Comparison of ENCODE assay signal across 1 cellular context in genomic region chr7:140230862-140231778, GRCh38.
TF ChIP-seq lines count a peak whose summit lies in the region.

No MANE protein-coding gene starts in this region.

TF ChIP-seq in HepG2, 621 proteins besides CTCF, POLR2A, EP300 and RAD21 (continued from another document and continues in another):
- TF ChIP-seq MBNL3 (CRISPR knock-in tag; conservative IDR thresholded peaks at IDR 0.05): no peak
- TF ChIP-seq ZNF513 (CRISPR knock-in tag; conservative IDR thresholded peaks at IDR 0.05): no peak
- TF ChIP-seq ZNF629 (CRISPR knock-in tag; conservative IDR thresholded peaks at IDR 0.05): 0 out of 2 replicates have a peak, but pooled peaks have one; percentile 4
- no peak for TF ChIP-seq ZSCAN25 (CRISPR knock-in tag; IDR thresholded peaks at IDR 0.05)
- TF ChIP-seq FOXP4 (CRISPR knock-in tag; IDR thresholded peaks at IDR 0.05): no peak; the same call in 1 of the 2 replicates
- no peak for TF ChIP-seq NFKBIZ (CRISPR knock-in tag; IDR thresholded peaks at IDR 0.05)
- TF ChIP-seq ZNF124 (CRISPR knock-in tag; IDR thresholded peaks at IDR 0.05): peak; percentile 33; the same call in 1 of the 2 replicates
- peak; percentile 55 for TF ChIP-seq UBTF (CRISPR knock-in tag; IDR thresholded peaks at IDR 0.05)
- TF ChIP-seq ZBTB38 (CRISPR knock-in tag; IDR thresholded peaks at IDR 0.05): peak; percentile 66; the same call in 1 of the 2 replicates
- no peak for TF ChIP-seq SYNCRIP (IDR thresholded peaks at IDR 0.05; ENCODE audit: insufficient read depth, low read depth, low read length)
- TF ChIP-seq ZNF333 (CRISPR knock-in tag; IDR thresholded peaks at IDR 0.05; ENCODE audit: borderline replicate concordance): no peak
- TF ChIP-seq SRSF4 (IDR thresholded peaks at IDR 0.05; ENCODE audit: low read depth, low read length, poor library complexity, severe bottlenecking): no peak
- TF ChIP-seq ZNF501 (CRISPR knock-in tag; IDR thresholded peaks at IDR 0.05): peak; percentile 74
- peak; percentile 48; the same call in 1 of the 2 replicates for TF ChIP-seq YEATS2 (CRISPR knock-in tag; IDR thresholded peaks at IDR 0.05; ENCODE audit: borderline replicate concordance)
- TF ChIP-seq CCDC6 (CRISPR knock-in tag; IDR thresholded peaks at IDR 0.05): no peak
- TF ChIP-seq ZNF557 (CRISPR knock-in tag; IDR thresholded peaks at IDR 0.05): no peak
- TF ChIP-seq GATA4 (IDR thresholded peaks at IDR 0.05; ENCODE audit: borderline replicate concordance, low read depth): no peak
- TF ChIP-seq ZMAT3 (CRISPR knock-in tag; conservative IDR thresholded peaks at IDR 0.05): peak; percentile 71; the same call in 1 of the 2 replicates
- no peak for TF ChIP-seq ZNF674 (CRISPR knock-in tag; IDR thresholded peaks at IDR 0.05; ENCODE audit: low read depth)
- no peak; the same call in 1 of the 2 replicates for TF ChIP-seq HNF4A (CRISPR knock-in tag; IDR thresholded peaks at IDR 0.05)
- no peak for TF ChIP-seq MTF2 (CRISPR knock-in tag; IDR thresholded peaks at IDR 0.05; ENCODE audit: borderline replicate concordance)
- no peak for TF ChIP-seq MAFG (CRISPR knock-in tag; IDR thresholded peaks at IDR 0.05)
- peak; percentile 17; the same call in 1 of the 2 replicates for TF ChIP-seq ZNF747 (CRISPR knock-in tag; IDR thresholded peaks at IDR 0.05; ENCODE audit: borderline replicate concordance)
- no peak for TF ChIP-seq REXO4 (CRISPR knock-in tag; IDR thresholded peaks at IDR 0.05; ENCODE audit: borderline replicate concordance)
- TF ChIP-seq MEIS2 (CRISPR knock-in tag; IDR thresholded peaks at IDR 0.05): no peak; the same call in 1 of the 2 replicates
- 0 out of 2 replicates have a peak, but pooled peaks have one; percentile 4 for TF ChIP-seq PRMT3 (CRISPR knock-in tag; IDR thresholded peaks at IDR 0.05; ENCODE audit: borderline replicate concordance, low read depth)
- TF ChIP-seq, protein P1, sequence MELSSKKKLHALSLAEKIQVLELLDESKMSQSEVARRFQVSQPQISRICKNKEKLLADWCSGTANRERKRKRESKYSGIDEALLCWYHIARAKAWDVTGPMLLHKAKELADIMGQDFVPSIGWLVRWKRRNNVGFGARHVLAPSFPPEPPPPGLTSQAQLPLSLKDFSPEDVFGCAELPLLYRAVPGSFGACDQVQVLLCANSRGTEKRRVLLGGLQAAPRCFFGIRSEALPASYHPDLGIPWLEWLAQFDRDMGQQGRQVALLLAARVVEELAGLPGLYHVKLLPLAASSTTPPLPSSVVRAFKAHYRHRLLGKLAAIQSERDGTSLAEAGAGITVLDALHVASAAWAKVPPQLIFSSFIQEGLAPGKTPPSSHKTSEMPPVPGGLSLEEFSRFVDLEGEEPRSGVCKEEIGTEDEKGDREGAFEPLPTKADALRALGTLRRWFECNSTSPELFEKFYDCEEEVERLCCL (CRISPR knock-in tag; IDR thresholded peaks at IDR 0.05; ENCODE audit: borderline replicate concordance): no peak; the same call in 1 of the 2 replicates
- TF ChIP-seq PITX1 (CRISPR knock-in tag; IDR thresholded peaks at IDR 0.05): peak; percentile 87
- TF ChIP-seq KLF12 (CRISPR knock-in tag; IDR thresholded peaks at IDR 0.05; ENCODE audit: borderline replicate concordance): no peak
- no peak for TF ChIP-seq HES4 (CRISPR knock-in tag; IDR thresholded peaks at IDR 0.05; ENCODE audit: borderline replicate concordance)
- no peak for TF ChIP-seq NFRKB (IDR thresholded peaks at IDR 0.05)
- TF ChIP-seq ZNF660 (CRISPR knock-in tag; IDR thresholded peaks at IDR 0.05; ENCODE audit: borderline replicate concordance, low read depth): no peak
- peak; percentile 26; the same call in 1 of the 2 replicates for TF ChIP-seq REPIN1 (CRISPR knock-in tag; IDR thresholded peaks at IDR 0.05; ENCODE audit: borderline replicate concordance, low read depth)
- TF ChIP-seq TRIM24 (CRISPR knock-in tag; IDR thresholded peaks at IDR 0.05): no peak
- TF ChIP-seq ZNF234 (CRISPR knock-in tag; conservative IDR thresholded peaks at IDR 0.05): 0 out of 2 replicates have a peak, but pooled peaks have one; percentile 56
- peak; percentile 22; the same call in 1 of the 2 replicates for TF ChIP-seq NR2C2 (CRISPR knock-in tag; IDR thresholded peaks at IDR 0.05; ENCODE audit: borderline replicate concordance)
- TF ChIP-seq NCOA5 (CRISPR knock-in tag; IDR thresholded peaks at IDR 0.05): no peak
- TF ChIP-seq CREM (IDR thresholded peaks at IDR 0.05): peak; percentile 52; the same call in 1 of the 2 replicates
- TF ChIP-seq CREM (CRISPR knock-in tag; IDR thresholded peaks at IDR 0.05): no peak
- no peak for TF ChIP-seq ZSCAN20 (CRISPR knock-in tag; IDR thresholded peaks at IDR 0.05; ENCODE audit: borderline replicate concordance)
- 0 out of 2 replicates have a peak, but pooled peaks have one; percentile 76 for TF ChIP-seq ZNF572 (CRISPR knock-in tag; IDR thresholded peaks at IDR 0.05)
- TF ChIP-seq CREBL2 (CRISPR knock-in tag; IDR thresholded peaks at IDR 0.05; ENCODE audit: borderline replicate concordance): no peak
- TF ChIP-seq, protein P2, sequence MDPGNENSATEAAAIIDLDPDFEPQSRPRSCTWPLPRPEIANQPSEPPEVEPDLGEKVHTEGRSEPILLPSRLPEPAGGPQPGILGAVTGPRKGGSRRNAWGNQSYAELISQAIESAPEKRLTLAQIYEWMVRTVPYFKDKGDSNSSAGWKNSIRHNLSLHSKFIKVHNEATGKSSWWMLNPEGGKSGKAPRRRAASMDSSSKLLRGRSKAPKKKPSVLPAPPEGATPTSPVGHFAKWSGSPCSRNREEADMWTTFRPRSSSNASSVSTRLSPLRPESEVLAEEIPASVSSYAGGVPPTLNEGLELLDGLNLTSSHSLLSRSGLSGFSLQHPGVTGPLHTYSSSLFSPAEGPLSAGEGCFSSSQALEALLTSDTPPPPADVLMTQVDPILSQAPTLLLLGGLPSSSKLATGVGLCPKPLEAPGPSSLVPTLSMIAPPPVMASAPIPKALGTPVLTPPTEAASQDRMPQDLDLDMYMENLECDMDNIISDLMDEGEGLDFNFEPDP (CRISPR knock-in tag; conservative IDR thresholded peaks at IDR 0.05): peak; percentile 97
- 0 out of 2 replicates have a peak, but pooled peaks have one; percentile 11 for TF ChIP-seq ZNF7 (CRISPR knock-in tag; IDR thresholded peaks at IDR 0.05)
- TF ChIP-seq, protein P3, sequence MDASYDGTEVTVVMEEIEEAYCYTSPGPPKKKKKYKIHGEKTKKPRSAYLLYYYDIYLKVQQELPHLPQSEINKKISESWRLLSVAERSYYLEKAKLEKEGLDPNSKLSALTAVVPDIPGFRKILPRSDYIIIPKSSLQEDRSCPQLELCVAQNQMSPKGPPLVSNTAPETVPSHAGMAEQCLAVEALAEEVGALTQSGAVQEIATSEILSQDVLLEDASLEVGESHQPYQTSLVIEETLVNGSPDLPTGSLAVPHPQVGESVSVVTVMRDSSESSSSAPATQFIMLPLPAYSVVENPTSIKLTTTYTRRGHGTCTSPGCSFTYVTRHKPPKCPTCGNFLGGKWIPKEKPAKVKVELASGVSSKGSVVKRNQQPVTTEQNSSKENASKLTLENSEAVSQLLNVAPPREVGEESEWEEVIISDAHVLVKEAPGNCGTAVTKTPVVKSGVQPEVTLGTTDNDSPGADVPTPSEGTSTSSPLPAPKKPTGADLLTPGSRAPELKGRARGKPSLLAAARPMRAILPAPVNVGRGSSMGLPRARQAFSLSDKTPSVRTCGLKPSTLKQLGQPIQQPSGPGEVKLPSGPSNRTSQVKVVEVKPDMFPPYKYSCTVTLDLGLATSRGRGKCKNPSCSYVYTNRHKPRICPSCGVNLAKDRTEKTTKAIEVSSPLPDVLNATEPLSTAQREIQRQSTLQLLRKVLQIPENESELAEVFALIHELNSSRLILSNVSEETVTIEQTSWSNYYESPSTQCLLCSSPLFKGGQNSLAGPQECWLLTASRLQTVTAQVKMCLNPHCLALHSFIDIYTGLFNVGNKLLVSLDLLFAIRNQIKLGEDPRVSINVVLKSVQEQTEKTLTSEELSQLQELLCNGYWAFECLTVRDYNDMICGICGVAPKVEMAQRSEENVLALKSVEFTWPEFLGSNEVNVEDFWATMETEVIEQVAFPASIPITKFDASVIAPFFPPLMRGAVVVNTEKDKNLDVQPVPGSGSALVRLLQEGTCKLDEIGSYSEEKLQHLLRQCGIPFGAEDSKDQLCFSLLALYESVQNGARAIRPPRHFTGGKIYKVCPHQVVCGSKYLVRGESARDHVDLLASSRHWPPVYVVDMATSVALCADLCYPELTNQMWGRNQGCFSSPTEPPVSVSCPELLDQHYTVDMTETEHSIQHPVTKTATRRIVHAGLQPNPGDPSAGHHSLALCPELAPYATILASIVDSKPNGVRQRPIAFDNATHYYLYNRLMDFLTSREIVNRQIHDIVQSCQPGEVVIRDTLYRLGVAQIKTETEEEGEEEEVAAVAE (CRISPR knock-in tag; IDR thresholded peaks at IDR 0.05; ENCODE audit: borderline replicate concordance): 0 out of 2 replicates have a peak, but pooled peaks have one; percentile 12
- TF ChIP-seq ZNF652 (CRISPR knock-in tag; IDR thresholded peaks at IDR 0.05; ENCODE audit: borderline replicate concordance, low read depth): no peak
- TF ChIP-seq U2AF1 (optimal IDR thresholded peaks at IDR 0.05; ENCODE audit: low read depth, low read length): peak; percentile 63
- no peak for TF ChIP-seq BORCS8-MEF2B (CRISPR knock-in tag; IDR thresholded peaks at IDR 0.05)
- no peak for TF ChIP-seq SMC3 (IDR thresholded peaks at IDR 0.05; ENCODE audit: low read length)
- peak; percentile 88 for TF ChIP-seq NFYB (CRISPR knock-in tag; IDR thresholded peaks at IDR 0.05)
- TF ChIP-seq, protein P4, sequence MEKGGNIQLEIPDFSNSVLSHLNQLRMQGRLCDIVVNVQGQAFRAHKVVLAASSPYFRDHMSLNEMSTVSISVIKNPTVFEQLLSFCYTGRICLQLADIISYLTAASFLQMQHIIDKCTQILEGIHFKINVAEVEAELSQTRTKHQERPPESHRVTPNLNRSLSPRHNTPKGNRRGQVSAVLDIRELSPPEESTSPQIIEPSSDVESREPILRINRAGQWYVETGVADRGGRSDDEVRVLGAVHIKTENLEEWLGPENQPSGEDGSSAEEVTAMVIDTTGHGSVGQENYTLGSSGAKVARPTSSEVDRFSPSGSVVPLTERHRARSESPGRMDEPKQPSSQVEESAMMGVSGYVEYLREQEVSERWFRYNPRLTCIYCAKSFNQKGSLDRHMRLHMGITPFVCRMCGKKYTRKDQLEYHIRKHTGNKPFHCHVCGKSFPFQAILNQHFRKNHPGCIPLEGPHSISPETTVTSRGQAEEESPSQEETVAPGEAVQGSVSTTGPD (CRISPR knock-in tag; IDR thresholded peaks at IDR 0.05): no peak
- no peak for TF ChIP-seq SRSF1 (optimal IDR thresholded peaks at IDR 0.05; ENCODE audit: low read depth, low read length)
- no peak for TF ChIP-seq PAF1 (CRISPR knock-in tag; IDR thresholded peaks at IDR 0.05)
- TF ChIP-seq ONECUT2 (CRISPR knock-in tag; IDR thresholded peaks at IDR 0.05): no peak
- TF ChIP-seq, protein P5, sequence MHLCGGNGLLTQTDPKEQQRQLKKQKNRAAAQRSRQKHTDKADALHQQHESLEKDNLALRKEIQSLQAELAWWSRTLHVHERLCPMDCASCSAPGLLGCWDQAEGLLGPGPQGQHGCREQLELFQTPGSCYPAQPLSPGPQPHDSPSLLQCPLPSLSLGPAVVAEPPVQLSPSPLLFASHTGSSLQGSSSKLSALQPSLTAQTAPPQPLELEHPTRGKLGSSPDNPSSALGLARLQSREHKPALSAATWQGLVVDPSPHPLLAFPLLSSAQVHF (CRISPR knock-in tag; IDR thresholded peaks at IDR 0.05): no peak
